20 cellular contexts compared by ENCODE assay signal in genomic region chr1:97898948-97899347, GRCh38.
"Had no signal": no experiment of that assay in that cellular context is flagged by ENCODE, and none has a peak within 500 bp of the region (broad histone marks: within the 10 kb centered on the region; RNA-seq: fewer than 3 reads in every experiment).

No MANE protein-coding gene starts in this region.

- DNase-seq: activated CD4-positive, alpha-beta T cell treated with anti-CD3 and anti-CD28 coated beads, Interleukin-2, amount 10 ng/mL, durations not matched to agents 7 days and 5 days; activated CD8-positive, alpha-beta memory T cell treated with anti-CD3 and anti-CD28 coated beads, Interleukin-2, amount 50 U/mL, for 48 hours; activated naive CD8-positive, alpha-beta T cell treated with anti-CD3 and anti-CD28 coated beads for 36 hours; amygdala; brain microvascular endothelial cell; cerebellar nuclear complex; effector memory CD4-positive, alpha-beta T cell; islet precursor cell; naive thymus-derived CD8-positive, alpha-beta T cell; posterior cingulate gyrus; stimulated activated CD4-positive, alpha-beta T cell treated with anti-CD3 and anti-CD28 coated beads, Interleukin-15, amount 100 ng/mL, for 24 hours; stimulated activated CD4-positive, alpha-beta T cell treated with anti-CD3 and anti-CD28 coated beads, Interleukin-4, amount 100 ng/mL, for 1 hour; stimulated activated naive CD4-positive, alpha-beta T cell had no signal

- H3K4me3 ChIP-seq: skin epidermis, tibial nerve, vagina had no signal

- H3K27ac Mint-ChIP-seq: activated CD4-positive, alpha-beta T cell treated with anti-CD3 and anti-CD28 coated beads, Interleukin-2, amount 10 ng/mL, durations not matched to agents 7 days and 5 days; activated naive CD8-positive, alpha-beta T cell treated with anti-CD3 and anti-CD28 coated beads for 36 hours; dendritic cell treated with granulocyte-macrophage colony-stimulating factor and Interleukin-4, amounts not matched to agents 40 ng/mL and 50 ng/mL, for 4 days; memory B cell; T-helper 2 cell treated with Interferon-gamma antibody and Interleukin-4, amounts not matched to agents 5 μg/mL and 100 μg/mL, for 36 hours had no signal

- H3K9me3 ChIP-seq: neutrophil, vagina had no signal

- H3K36me3 ChIP-seq: brain microvascular endothelial cell, neutrophil, vagina had no signal

- H3K27me3 Mint-ChIP-seq: activated CD4-positive, alpha-beta T cell treated with anti-CD3 and anti-CD28 coated beads, Interleukin-2, amount 10 ng/mL, durations not matched to agents 7 days and 5 days; activated naive CD8-positive, alpha-beta T cell treated with anti-CD3 and anti-CD28 coated beads for 36 hours; dendritic cell treated with granulocyte-macrophage colony-stimulating factor and Interleukin-4, amounts not matched to agents 40 ng/mL and 50 ng/mL, for 4 days; memory B cell; naive thymus-derived CD8-positive, alpha-beta T cell had no signal

- H3K27me3 ChIP-seq: brain microvascular endothelial cell, neutrophil, tibial nerve, vagina had no signal

- H3K36me3 Mint-ChIP-seq: memory B cell had no signal

- H3K4me3 Mint-ChIP-seq: activated CD4-positive, alpha-beta T cell treated with anti-CD3 and anti-CD28 coated beads, Interleukin-2, amount 10 ng/mL, durations not matched to agents 7 days and 5 days; activated naive CD8-positive, alpha-beta T cell treated with anti-CD3 and anti-CD28 coated beads for 36 hours; dendritic cell treated with granulocyte-macrophage colony-stimulating factor and Interleukin-4, amounts not matched to agents 40 ng/mL and 50 ng/mL, for 4 days; memory B cell; naive thymus-derived CD8-positive, alpha-beta T cell; T-helper 2 cell treated with Interferon-gamma antibody and Interleukin-4, amounts not matched to agents 5 μg/mL and 100 μg/mL, for 36 hours had no signal

- H3K27ac ChIP-seq: brain microvascular endothelial cell, neutrophil, skin epidermis, tibial nerve, vagina had no signal
